In the genomic region with DNA sequence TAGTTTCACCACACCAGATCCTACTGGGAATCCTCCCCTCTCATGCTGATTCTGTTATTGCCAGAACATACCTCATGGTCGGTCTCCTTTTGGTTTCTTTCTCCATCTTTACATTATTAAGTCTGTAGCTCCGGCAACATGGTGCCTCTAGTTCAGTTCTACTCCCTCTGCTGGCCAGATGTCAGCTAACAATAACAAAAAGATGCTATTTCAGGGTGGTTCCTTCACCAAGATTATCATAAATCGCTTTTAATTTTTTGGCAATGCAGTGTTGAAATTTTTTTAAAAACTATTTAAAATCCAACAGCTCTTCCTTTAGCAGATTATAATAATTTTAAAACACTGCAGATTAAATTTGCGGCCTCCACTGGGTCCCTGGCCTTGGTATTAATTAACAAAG, we compare ENCODE assay signal across 8 cellular contexts.
DNase-seq lines count a peak whose midpoint lies in the region; TF ChIP-seq lines count a peak whose summit lies in the region.

No MANE protein-coding gene starts in this region.

- no peak for TF ChIP-seq POLR2A in adrenal gland (IDR thresholded peaks at IDR 0.05)

- WGBS in adrenal gland, 4 donors, result 51 to 56% (median 53%) methylated on average over 4 of the region's 4 CpGs

- no peaks in the 10 kb centered on the region for H4K20me1 ChIP-seq in MM.1S (ENCODE audit: insufficient read depth, low read length)

- no peaks in the 10 kb centered on the region for H3K79me2 ChIP-seq in MM.1S (ENCODE audit: low read length)

- H3K4me3 ChIP-seq in MM.1S (ENCODE audit: low read length), result no peak overlapping the region
- H3K4me3 ChIP-seq in adrenal gland, result no peak overlapping the region

- H3K9me3 ChIP-seq in MM.1S (replicated peaks; ENCODE audit: insufficient read depth, low read length) (no peaks in the 10 kb centered on the region), adrenal gland (replicated peaks in 1 of 3) (no peaks in the 10 kb centered on the region)

- H3K4me2 ChIP-seq in MM.1S (ENCODE audit: low read depth, low read length), result no peak overlapping the region

- peak; percentile 28 for DNase-seq in DMS153 (lab: John Stamatoyannopoulos, UW)
- no peak for DNase-seq in DMS153 treated with DMSO at 0.1 percent for 48 hours (lab: John Stamatoyannopoulos, UW; ENCODE audit: unreplicated experiment)
- DNase-seq in MM.1S, result peak; percentile 41
- DNase-seq in adrenal gland, result no peak
- DNase-seq in non-pigmented ciliary epithelial cell (ENCODE audit: low read depth), result peak; percentile 1
- DNase-seq in MV-4-11 (lab: John Stamatoyannopoulos, UW), result no peak
- DNase-seq in 8988T, result no peak
- DNase-seq in activated T-cell treated with anti-CD3 and anti-CD28 coated beads, Interleukin-2, amount 50 U/mL, for 1 hour, result no peak

- H3K36me3 ChIP-seq in MM.1S (replicated peaks; ENCODE audit: insufficient read depth, low read length) (no peaks in the 10 kb centered on the region), adrenal gland (replicated peaks in 1 of 2) (no peaks in the 10 kb centered on the region)

- H2AFZ ChIP-seq in MM.1S (ENCODE audit: low read length), result no peak overlapping the region

- no peaks in the 10 kb centered on the region for H3F3A ChIP-seq in MM.1S (ENCODE audit: insufficient read depth, low read length)

- H3K27ac ChIP-seq in MM.1S (ENCODE audit: low read length) (no peak overlapping the region), adrenal gland (no peak overlapping the region)

- H3K27me3 ChIP-seq in MM.1S (replicated peaks; ENCODE audit: insufficient read depth, low read length) (no peaks in the 10 kb centered on the region), adrenal gland (no peaks in the 10 kb centered on the region)

- intact Hi-C loops in adrenal gland (cut with DNase I), result no loop called here

- no peaks in the 10 kb centered on the region for H3K9me2 ChIP-seq in MM.1S (replicated peaks; ENCODE audit: insufficient read depth, low read length)

- H3K9ac ChIP-seq in MM.1S (ENCODE audit: low read length), result no peak overlapping the region

- TF ChIP-seq CTCF in MM.1S (IDR thresholded peaks at IDR 0.05; ENCODE audit: low read length) (peak; percentile 54), adrenal gland (IDR thresholded peaks at IDR 0.05) (peak in 4 of 6 experiments; percentile 14 to 23 (median 21))

- no peaks in the 10 kb centered on the region for H3K4me1 ChIP-seq in MM.1S (ENCODE audit: low read length)
- no peaks in the 10 kb centered on the region for H3K4me1 ChIP-seq in adrenal gland (replicated peaks in 1 of 2)

Comparison
In these comparisons a context has a peak if more than half of its experiments do, and no peak if none do; other contexts are left out.
1. DNase-seq: peak in DMS153 (single experiment), MM.1S (single experiment) and non-pigmented ciliary epithelial cell (single experiment); none in DMS153 treated with DMSO at 0.1 percent for 48 hours (single experiment), adrenal gland (0 of 7), MV-4-11 (single experiment), 8988T (single experiment) and activated T-cell treated with anti-CD3 and anti-CD28 coated beads, Interleukin-2, amount 50 U/mL, for 1 hour (single experiment).